1 cellular context compared by ENCODE assay signal in the genomic region with DNA sequence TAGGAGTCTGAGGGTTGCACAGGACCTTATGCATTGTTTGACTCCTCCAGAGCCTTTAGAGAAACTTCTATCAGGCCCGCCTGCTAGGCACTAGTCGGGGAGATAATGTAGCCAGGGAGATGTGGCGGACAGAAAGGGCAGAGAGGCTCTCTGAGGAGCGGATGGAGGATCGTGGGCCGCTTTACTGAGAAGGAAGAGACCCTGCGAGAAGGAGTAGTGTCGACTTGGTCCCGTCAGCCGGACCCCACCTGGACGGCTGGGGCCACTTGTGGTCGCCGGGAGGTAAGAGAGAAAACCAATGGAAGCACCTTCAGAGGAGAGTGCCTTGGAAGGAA.
TF ChIP-seq lines count a peak whose summit lies in the region.

No MANE protein-coding gene starts in this region.

TF ChIP-seq in WTC11, 78 proteins besides CTCF, POLR2A, EP300 and RAD21 (continued from another document):
- TF ChIP-seq, protein P1, sequence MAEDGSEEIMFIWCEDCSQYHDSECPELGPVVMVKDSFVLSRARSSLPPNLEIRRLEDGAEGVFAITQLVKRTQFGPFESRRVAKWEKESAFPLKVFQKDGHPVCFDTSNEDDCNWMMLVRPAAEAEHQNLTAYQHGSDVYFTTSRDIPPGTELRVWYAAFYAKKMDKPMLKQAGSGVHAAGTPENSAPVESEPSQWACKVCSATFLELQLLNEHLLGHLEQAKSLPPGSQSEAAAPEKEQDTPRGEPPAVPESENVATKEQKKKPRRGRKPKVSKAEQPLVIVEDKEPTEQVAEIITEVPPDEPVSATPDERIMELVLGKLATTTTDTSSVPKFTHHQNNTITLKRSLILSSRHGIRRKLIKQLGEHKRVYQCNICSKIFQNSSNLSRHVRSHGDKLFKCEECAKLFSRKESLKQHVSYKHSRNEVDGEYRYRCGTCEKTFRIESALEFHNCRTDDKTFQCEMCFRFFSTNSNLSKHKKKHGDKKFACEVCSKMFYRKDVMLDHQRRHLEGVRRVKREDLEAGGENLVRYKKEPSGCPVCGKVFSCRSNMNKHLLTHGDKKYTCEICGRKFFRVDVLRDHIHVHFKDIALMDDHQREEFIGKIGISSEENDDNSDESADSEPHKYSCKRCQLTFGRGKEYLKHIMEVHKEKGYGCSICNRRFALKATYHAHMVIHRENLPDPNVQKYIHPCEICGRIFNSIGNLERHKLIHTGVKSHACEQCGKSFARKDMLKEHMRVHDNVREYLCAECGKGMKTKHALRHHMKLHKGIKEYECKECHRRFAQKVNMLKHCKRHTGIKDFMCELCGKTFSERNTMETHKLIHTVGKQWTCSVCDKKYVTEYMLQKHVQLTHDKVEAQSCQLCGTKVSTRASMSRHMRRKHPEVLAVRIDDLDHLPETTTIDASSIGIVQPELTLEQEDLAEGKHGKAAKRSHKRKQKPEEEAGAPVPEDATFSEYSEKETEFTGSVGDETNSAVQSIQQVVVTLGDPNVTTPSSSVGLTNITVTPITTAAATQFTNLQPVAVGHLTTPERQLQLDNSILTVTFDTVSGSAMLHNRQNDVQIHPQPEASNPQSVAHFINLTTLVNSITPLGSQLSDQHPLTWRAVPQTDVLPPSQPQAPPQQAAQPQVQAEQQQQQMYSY (CRISPR knock-in tag; IDR thresholded peaks at IDR 0.05) = no peak
- TF ChIP-seq NFYB (CRISPR knock-in tag; conservative IDR thresholded peaks at IDR 0.05; ENCODE audit: low read depth) (no peak), TEAD1 (CRISPR knock-in tag; IDR thresholded peaks at IDR 0.05) (no peak), IRF2 (CRISPR knock-in tag; IDR thresholded peaks at IDR 0.05; ENCODE audit: borderline replicate concordance, low read depth) (no peak)
- TF ChIP-seq, protein P2, sequence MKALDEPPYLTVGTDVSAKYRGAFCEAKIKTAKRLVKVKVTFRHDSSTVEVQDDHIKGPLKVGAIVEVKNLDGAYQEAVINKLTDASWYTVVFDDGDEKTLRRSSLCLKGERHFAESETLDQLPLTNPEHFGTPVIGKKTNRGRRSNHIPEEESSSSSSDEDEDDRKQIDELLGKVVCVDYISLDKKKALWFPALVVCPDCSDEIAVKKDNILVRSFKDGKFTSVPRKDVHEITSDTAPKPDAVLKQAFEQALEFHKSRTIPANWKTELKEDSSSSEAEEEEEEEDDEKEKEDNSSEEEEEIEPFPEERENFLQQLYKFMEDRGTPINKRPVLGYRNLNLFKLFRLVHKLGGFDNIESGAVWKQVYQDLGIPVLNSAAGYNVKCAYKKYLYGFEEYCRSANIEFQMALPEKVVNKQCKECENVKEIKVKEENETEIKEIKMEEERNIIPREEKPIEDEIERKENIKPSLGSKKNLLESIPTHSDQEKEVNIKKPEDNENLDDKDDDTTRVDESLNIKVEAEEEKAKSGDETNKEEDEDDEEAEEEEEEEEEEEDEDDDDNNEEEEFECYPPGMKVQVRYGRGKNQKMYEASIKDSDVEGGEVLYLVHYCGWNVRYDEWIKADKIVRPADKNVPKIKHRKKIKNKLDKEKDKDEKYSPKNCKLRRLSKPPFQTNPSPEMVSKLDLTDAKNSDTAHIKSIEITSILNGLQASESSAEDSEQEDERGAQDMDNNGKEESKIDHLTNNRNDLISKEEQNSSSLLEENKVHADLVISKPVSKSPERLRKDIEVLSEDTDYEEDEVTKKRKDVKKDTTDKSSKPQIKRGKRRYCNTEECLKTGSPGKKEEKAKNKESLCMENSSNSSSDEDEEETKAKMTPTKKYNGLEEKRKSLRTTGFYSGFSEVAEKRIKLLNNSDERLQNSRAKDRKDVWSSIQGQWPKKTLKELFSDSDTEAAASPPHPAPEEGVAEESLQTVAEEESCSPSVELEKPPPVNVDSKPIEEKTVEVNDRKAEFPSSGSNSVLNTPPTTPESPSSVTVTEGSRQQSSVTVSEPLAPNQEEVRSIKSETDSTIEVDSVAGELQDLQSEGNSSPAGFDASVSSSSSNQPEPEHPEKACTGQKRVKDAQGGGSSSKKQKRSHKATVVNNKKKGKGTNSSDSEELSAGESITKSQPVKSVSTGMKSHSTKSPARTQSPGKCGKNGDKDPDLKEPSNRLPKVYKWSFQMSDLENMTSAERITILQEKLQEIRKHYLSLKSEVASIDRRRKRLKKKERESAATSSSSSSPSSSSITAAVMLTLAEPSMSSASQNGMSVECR (CRISPR knock-in tag; IDR thresholded peaks at IDR 0.05; ENCODE audit: borderline replicate concordance) = no peak
